Comparison of ENCODE assay signal across 10 cellular contexts in genomic region chr5:93092349-93093105, GRCh38.
DNase-seq lines count a peak whose midpoint lies in the region; ATAC-seq lines count a peak whose summit lies in the region.
"Had no signal": no experiment of that assay in that cellular context is flagged by ENCODE, and none has a peak within 500 bp of the region (broad histone marks: within the 10 kb centered on the region; RNA-seq: fewer than 3 reads in every experiment).

No MANE protein-coding gene starts in this region.

- H3K27me3 Mint-ChIP-seq in activated CD4-positive, alpha-beta T cell treated with anti-CD3 and anti-CD28 coated beads, Interleukin-2, amount 10 ng/mL, durations not matched to agents 24 days and 14 days: no peaks in the 10 kb centered on the region
- H3K27me3 Mint-ChIP-seq: effector memory CD8-positive, alpha-beta T cell had no signal

- no peak overlapping the region for H3K4me3 Mint-ChIP-seq in activated CD4-positive, alpha-beta T cell treated with anti-CD3 and anti-CD28 coated beads, Interleukin-2, amount 10 ng/mL, durations not matched to agents 24 days and 14 days
- H3K4me3 Mint-ChIP-seq: effector memory CD8-positive, alpha-beta T cell had no signal

- H3K9me3 Mint-ChIP-seq in activated CD4-positive, alpha-beta T cell treated with anti-CD3 and anti-CD28 coated beads, Interleukin-2, amount 10 ng/mL, durations not matched to agents 24 days and 14 days: no peaks in the 10 kb centered on the region

- no peaks in the 10 kb centered on the region for H3K36me3 Mint-ChIP-seq in activated CD4-positive, alpha-beta T cell treated with anti-CD3 and anti-CD28 coated beads, Interleukin-2, amount 10 ng/mL, durations not matched to agents 24 days and 14 days (ENCODE audit: low read depth)

- no peak overlapping the region for H3K27ac Mint-ChIP-seq in activated CD4-positive, alpha-beta T cell treated with anti-CD3 and anti-CD28 coated beads, Interleukin-2, amount 10 ng/mL, durations not matched to agents 24 days and 14 days
- H3K27ac Mint-ChIP-seq: effector memory CD8-positive, alpha-beta T cell had no signal

- DNase-seq in NCI-H146 (lab: John Stamatoyannopoulos, UW) (peak; percentile 2), NCI-H146 treated with DMSO at 0.1 percent for 48 hours (lab: John Stamatoyannopoulos, UW; ENCODE audit: unreplicated experiment) (no peak), NCI-H748 (lab: John Stamatoyannopoulos, UW; ENCODE audit: unreplicated experiment) (peak; percentile 54), epidermal melanocyte (ENCODE audit: insufficient read length, low spot score) (peak; percentile 19), renal cortical epithelial cell (ENCODE audit: low read depth) (peak; percentile 62)
- DNase-seq in stimulated activated CD8-positive, alpha-beta memory T cell treated with anti-CD3 and anti-CD28 coated beads, Interleukin-4, amount 100 ng/mL, for 48 hours: no peak
- DNase-seq in activated CD4-positive, alpha-beta T cell treated with anti-CD3 and anti-CD28 coated beads, Interleukin-2, amount 10 ng/mL, durations not matched to agents 24 days and 14 days: no peak
- DNase-seq: effector memory CD8-positive, alpha-beta T cell; SIG-M5 had no signal

- intact Hi-C loops in activated CD4-positive, alpha-beta T cell treated with anti-CD3 and anti-CD28 coated beads, Interleukin-2, amount 10 ng/mL, durations not matched to agents 24 days and 14 days (cut with micrococcal nuclease): no loop called here

- no peaks in the 10 kb centered on the region for H3K4me1 Mint-ChIP-seq in activated CD4-positive, alpha-beta T cell treated with anti-CD3 and anti-CD28 coated beads, Interleukin-2, amount 10 ng/mL, durations not matched to agents 24 days and 14 days

- ATAC-seq in HG02973 (IDR thresholded peaks at IDR 0.05; ENCODE audit: unreplicated experiment): no peak
- ATAC-seq: effector memory CD8-positive, alpha-beta T cell had no signal

Comparison
In these comparisons a context has a peak if more than half of its experiments do, and no peak if none do; other contexts are left out.
1. DNase-seq: peak in NCI-H146 (single experiment), NCI-H748 (single experiment), epidermal melanocyte (single experiment) and renal cortical epithelial cell (single experiment); none in NCI-H146 treated with DMSO at 0.1 percent for 48 hours (single experiment), stimulated activated CD8-positive, alpha-beta memory T cell treated with anti-CD3 and anti-CD28 coated beads, Interleukin-4, amount 100 ng/mL, for 48 hours (single experiment) and activated CD4-positive, alpha-beta T cell treated with anti-CD3 and anti-CD28 coated beads, Interleukin-2, amount 10 ng/mL, durations not matched to agents 24 days and 14 days (single experiment).